ENCODE assay signal across 1 cellular context in the genomic region with DNA sequence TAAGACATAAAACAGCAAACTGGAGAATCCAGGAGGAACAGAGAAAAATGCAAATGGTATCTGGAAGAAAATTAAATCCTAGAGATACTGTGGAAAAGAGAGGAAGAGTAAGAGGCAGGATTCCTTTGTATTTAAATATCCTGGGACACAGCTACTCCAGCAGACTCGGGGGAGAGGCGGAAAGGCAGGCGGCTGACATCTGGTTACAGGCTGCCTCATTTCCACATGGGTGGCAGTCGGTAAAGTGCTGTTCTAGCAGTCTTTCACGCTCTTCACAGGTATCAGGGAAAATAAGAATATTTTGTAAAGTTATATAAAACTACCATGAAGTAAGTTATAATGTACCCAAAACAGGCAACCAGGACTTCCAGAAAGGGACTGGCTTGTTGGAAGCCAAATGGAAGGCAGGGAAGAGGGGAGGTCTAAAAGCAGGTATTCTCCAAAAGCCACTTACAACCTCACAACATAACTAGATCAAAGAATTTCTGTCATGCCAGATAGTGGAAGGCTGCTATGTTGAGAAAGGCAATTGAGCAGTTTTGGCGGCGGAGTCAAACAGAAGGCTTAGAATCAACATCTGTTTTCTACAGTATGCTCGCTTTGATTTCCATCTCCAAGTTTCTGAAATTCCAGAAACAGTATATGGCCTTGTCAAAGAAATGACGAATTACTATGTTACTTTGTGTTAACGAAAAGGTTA.
TF ChIP-seq lines count a peak whose summit lies in the region.

No MANE protein-coding gene starts in this region.

TF ChIP-seq in HepG2, 621 proteins besides CTCF, POLR2A, EP300 and RAD21:
- no peak for TF ChIP-seq ZNF337 (CRISPR knock-in tag; IDR thresholded peaks at IDR 0.05; ENCODE audit: borderline replicate concordance, low read depth)
